In genomic region chr11:70331901-70332300, GRCh38 we compare ENCODE assay signal across 21 cellular contexts.
DNase-seq lines count a peak whose midpoint lies in the region; ATAC-seq and TF ChIP-seq lines count a peak whose summit lies in the region.
"Had no signal": no experiment of that assay in that cellular context is flagged by ENCODE, and none has a peak within 500 bp of the region (broad histone marks: within the 10 kb centered on the region; RNA-seq: fewer than 3 reads in every experiment).

No MANE protein-coding gene starts in this region.

- ATAC-seq in GM18505 (IDR thresholded peaks at IDR 0.05; ENCODE audit: unreplicated experiment): no peak

- peaks cover 66% of the 10 kb centered on the region for H3K36me3 ChIP-seq in MG63

- no peak for TF ChIP-seq POLR2A in GM18505 (IDR thresholded peaks at IDR 0.05; ENCODE audit: borderline replicate concordance, extremely low read depth, insufficient read depth, insufficient read length)

- H3K4me3 ChIP-seq in LNCaP clone FGC (ENCODE audit: low read depth, low read length) (no peak overlapping the region), MG63 (no peak overlapping the region)
- H3K4me3 ChIP-seq: SJSA1 had no signal

- H3K9me3 ChIP-seq in MG63: no peaks in the 10 kb centered on the region
- H3K9me3 ChIP-seq: SJSA1 had no signal

- H3K27ac ChIP-seq in caudate nucleus (ENCODE audit: low read depth, low read length): peak overlapping the region; percentile 55
- H3K27ac ChIP-seq: HL-60, RWPE1, SJSA1 had no signal

- DNase-seq in LNCaP clone FGC (ENCODE audit: low read depth) (peak; percentile 14), caudate nucleus (lab: John Stamatoyannopoulos, UW) (peak in 46 of 61 donors; percentile 5 to 90 (median 38)), hippocampal formation (lab: John Stamatoyannopoulos, UW) (peak; percentile 26 to 61), posterior vena cava (ENCODE audit: low spot score) (peak; percentile 47), activated gamma-delta T cell treated with Interleukin-2 at 50 U/mL for 16 hours (no peak), MG63 (no peak)
- DNase-seq: ACHN; AML-193; COR-L47; DMS153; MV-4-11; NCI-H1417; NCI-H1930; NCI-H2171; NCI-H446 treated with DMSO at 0.1 percent for 48 hours; NK-92 treated with Interleukin-12 subunit alpha and Interleukin-12 subunit beta, amount 100 ng/mL, for 24 hours; OCI-M1 had no signal

- no peaks in the 10 kb centered on the region for H3K27me3 ChIP-seq in MG63
- H3K27me3 ChIP-seq: SJSA1 had no signal

- intact Hi-C loops in posterior vena cava (cut with DNase I): no loop called here

- no peak for TF ChIP-seq CTCF in LNCaP clone FGC (IDR thresholded peaks at IDR 0.05; ENCODE audit: control insufficient read depth, extremely low read depth, insufficient read depth)

Comparison
In these comparisons a context has a peak if more than half of its experiments do, and no peak if none do; other contexts are left out.
1. DNase-seq: peak in LNCaP clone FGC (single experiment), caudate nucleus (46 of 61), hippocampal formation (2 of 2) and posterior vena cava (single experiment); none in activated gamma-delta T cell treated with Interleukin-2 at 50 U/mL for 16 hours (single experiment) and MG63 (single experiment).